Comparison of ENCODE assay signal across 27 cellular contexts in the genomic region with DNA sequence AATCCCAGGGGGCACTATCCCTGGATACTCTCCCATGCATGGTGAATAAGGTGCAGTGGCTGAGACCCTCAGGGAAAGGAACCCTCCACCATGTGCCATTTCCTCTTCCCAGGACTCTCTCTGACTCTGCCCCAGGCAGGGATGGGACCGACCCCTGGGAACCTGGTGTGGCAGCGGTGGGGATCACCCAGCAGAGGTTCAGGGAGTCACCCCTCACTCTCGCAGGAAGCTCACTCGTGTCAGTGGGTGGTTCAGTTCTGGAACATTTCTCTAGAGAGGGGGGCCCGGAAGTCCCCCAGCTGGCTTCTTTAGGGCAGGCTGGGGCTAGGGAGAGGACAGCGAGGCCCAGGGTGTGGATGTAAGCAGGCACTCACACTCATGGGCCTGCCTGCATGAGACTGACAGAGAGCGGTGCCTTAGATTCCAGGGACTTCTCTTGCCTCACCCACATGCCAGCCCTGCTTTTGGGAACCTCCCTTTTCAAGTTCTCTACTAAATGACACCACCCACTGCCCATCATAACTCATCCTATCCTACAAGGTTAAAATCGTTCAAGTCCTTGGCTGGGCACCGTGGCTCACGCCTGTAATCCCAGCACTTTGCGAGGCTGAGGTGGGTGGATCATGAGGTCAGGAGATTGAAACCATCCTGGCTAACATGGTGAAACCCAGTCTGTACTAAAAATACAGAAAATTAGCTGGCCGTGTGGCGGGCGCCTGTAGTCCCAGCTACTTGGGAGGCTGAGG.
"Had no signal": no experiment of that assay in that cellular context is flagged by ENCODE, and none has a peak within 500 bp of the region (broad histone marks: within the 10 kb centered on the region; RNA-seq: fewer than 3 reads in every experiment).

No MANE protein-coding gene starts in this region.

- H3K27ac ChIP-seq: colonic mucosa, epithelial cell of prostate, esophagus squamous epithelium, gastrocnemius medialis, heart right ventricle, left ventricle myocardium inferior, lower lobe of right lung had no signal

- H3K27me3 ChIP-seq: colonic mucosa had no signal

- H3K9me3 ChIP-seq: colonic mucosa, esophagus squamous epithelium, gastrocnemius medialis, heart right ventricle, left ventricle myocardium inferior, lower lobe of right lung, mucosa of descending colon had no signal

- H3K36me3 ChIP-seq: colonic mucosa, esophagus squamous epithelium, gastrocnemius medialis, heart right ventricle, left ventricle myocardium inferior, lower lobe of right lung had no signal

- DNase-seq: colonic mucosa; cortex of kidney; effector CD8-positive, alpha-beta T cell; effector memory CD8-positive, alpha-beta T cell; endodermal cell; erythroblast; esophagus squamous epithelium; foreskin fibroblast; foreskin melanocyte; gastrocnemius medialis; glutamatergic neuron; head of caudate nucleus; heart right ventricle; hippocampal formation; kidney glomerular epithelial cell; left colon; left ventricle myocardium inferior; lower lobe of right lung; mesenchymal stem cell; mucosa of descending colon; naive B cell had no signal

- H3K4me3 ChIP-seq: colonic mucosa, esophagus squamous epithelium, gastrocnemius medialis, heart right ventricle, left ventricle myocardium inferior, lower lobe of right lung, mucosa of descending colon had no signal

- H3K4me1 ChIP-seq: colonic mucosa, esophagus squamous epithelium, gastrocnemius medialis, lower lobe of right lung had no signal

- FAIRE-seq: endometrium, islet of Langerhans, keratinocyte had no signal

- ATAC-seq: effector memory CD8-positive, alpha-beta T cell; esophagus mucosa; gastrocnemius medialis; heart right ventricle; left colon; left lobe of liver; lower lobe of right lung; mucosa of descending colon had no signal
